In the genomic region with DNA sequence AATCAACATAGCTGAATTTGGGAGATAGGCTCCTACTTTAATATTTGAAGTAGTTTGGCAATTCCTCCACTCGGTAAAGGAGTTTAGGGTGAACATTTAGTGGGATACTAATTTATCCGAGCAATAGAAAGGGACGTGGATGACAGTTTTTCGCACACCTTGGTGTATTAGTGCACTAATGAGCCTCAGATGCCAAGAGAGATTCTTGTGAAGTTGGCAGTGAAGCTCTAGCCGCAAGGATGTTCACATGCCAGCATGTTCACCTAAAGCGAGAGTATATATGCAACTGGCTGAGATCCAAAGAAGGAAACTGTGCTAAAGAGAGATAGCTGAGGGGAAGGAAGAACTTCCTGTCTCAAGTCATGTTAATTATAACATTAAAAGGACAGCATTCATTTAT, we compare ENCODE assay signal across 10 cellular contexts. TPM values are rescaled to one million over a fixed set of nuclear protein-coding genes. Genes with fewer than 3 reads are reported as not detected.
DNase-seq lines count a peak whose midpoint lies in the region; ATAC-seq and TF ChIP-seq lines count a peak whose summit lies in the region.
"Had no signal": no experiment of that assay in that cellular context is flagged by ENCODE, and none has a peak within 500 bp of the region (broad histone marks: within the 10 kb centered on the region; RNA-seq: fewer than 3 reads in every experiment).

No MANE protein-coding gene starts in this region.

- H3K9me2 ChIP-seq in Loucy (replicated peaks; ENCODE audit: low read depth, low read length): no peaks in the 10 kb centered on the region

- peak overlapping the region; percentile 51 for H3K9ac ChIP-seq in Loucy (ENCODE audit: low read depth, low read length, poor library complexity, severe bottlenecking)

- peak overlapping the region; percentile 75 for H3K4me2 ChIP-seq in Loucy (ENCODE audit: low read depth, low read length, poor library complexity, severe bottlenecking)

- H3K4me3 Mint-ChIP-seq in CD8-positive, alpha-beta memory T cell: peak overlapping the region; percentile 1 to 77 (median 72)
- H3K4me3 Mint-ChIP-seq in naive B cell: peak overlapping the region in 7 of 8 donors; percentile 3 to 61 (median 52)
- H3K4me3 Mint-ChIP-seq: HFFc6 had no signal

- peak in 3 of 5 donors; percentile 55 to 71 (median 56) for DNase-seq in CD8-positive, alpha-beta memory T cell
- no peak for DNase-seq in activated naive CD4-positive, alpha-beta T cell treated with anti-CD3 and anti-CD28 coated beads, Interleukin-2, amount 50 U/mL, for 72 hours (ENCODE audit: low spot score in 2 of 2)
- DNase-seq in naive B cell (no peak), NCI-H146 treated with DMSO at 0.1 percent for 48 hours (lab: John Stamatoyannopoulos, UW; ENCODE audit: unreplicated experiment) (no peak), activated gamma-delta T cell (lab: John Stamatoyannopoulos, UW) (no peak), glomerular visceral epithelial cell (ENCODE audit: extremely low spot score) (no peak)
- DNase-seq: HFFc6, T-helper 9 cell had no signal

- CTCF ChIA-PET in CD8-positive, alpha-beta memory T cell (lab: Charles Lee): interaction anchor here (1.2 to 2.0 kb wide), 4 partner anchors 10 to 59 kb away, joined by 3 to 6 read pairs (median 6); partner anchors contain the start of gene TGFBR2

- peaks cover 18 to 57% (median 27%) of the 10 kb centered on the region in 3 donors for H3K36me3 Mint-ChIP-seq in CD8-positive, alpha-beta memory T cell
- peaks cover 42 to 60% of the 10 kb centered on the region in 2 donors for H3K36me3 Mint-ChIP-seq in activated naive CD4-positive, alpha-beta T cell treated with anti-CD3 and anti-CD28 coated beads, Interleukin-2, amount 50 U/mL, for 72 hours
- peaks cover 35 to 40% of the 10 kb centered on the region in 2 donors for H3K36me3 Mint-ChIP-seq in naive B cell

- H3K4me1 ChIP-seq in CD8-positive, alpha-beta memory T cell (ENCODE audit: insufficient read depth, low read length): peaks cover 97% of the 10 kb centered on the region
- H3K4me1 ChIP-seq in Loucy (ENCODE audit: insufficient read depth, low read length, poor library complexity, severe bottlenecking): peaks cover 85% of the 10 kb centered on the region

- no peak for TF ChIP-seq CTCF in Loucy (conservative IDR thresholded peaks at IDR 0.05; ENCODE audit: low read length)

- H3K36me3 ChIP-seq in CD8-positive, alpha-beta memory T cell (ENCODE audit: insufficient read depth, low read length): peaks cover 8% of the 10 kb centered on the region
- H3K36me3 ChIP-seq in Loucy (ENCODE audit: insufficient read depth, low read length): peaks cover 36% of the 10 kb centered on the region; the same call in 1 of the 2 replicates

- H3K9me3 ChIP-seq in CD8-positive, alpha-beta memory T cell (ENCODE audit: low read length): no peaks in the 10 kb centered on the region
- H3K9me3 ChIP-seq in Loucy (ENCODE audit: insufficient read depth, low read depth, low read length): no peaks in the 10 kb centered on the region

- H3K27ac ChIP-seq in CD8-positive, alpha-beta memory T cell (ENCODE audit: low read depth, low read length): no peak overlapping the region

- H3K4me1 Mint-ChIP-seq in CD8-positive, alpha-beta memory T cell: peaks cover 86 to 99% (median 97%) of the 10 kb centered on the region in 3 donors
- peaks cover 60 to 90% (median 78%) of the 10 kb centered on the region in 3 donors for H3K4me1 Mint-ChIP-seq in naive B cell

- ATAC-seq in activated naive CD4-positive, alpha-beta T cell treated with anti-CD3 and anti-CD28 coated beads, Interleukin-2, amount 50 U/mL, for 72 hours: peak; percentile 10 to 35
- peak; percentile 27 to 32 for ATAC-seq in naive B cell (ENCODE audit: low read depth in 2 of 2)
- no peak for ATAC-seq in HG02970 (IDR thresholded peaks at IDR 0.05; ENCODE audit: low FRiP score, unreplicated experiment)

- H3K27ac Mint-ChIP-seq in CD8-positive, alpha-beta memory T cell: peak overlapping the region; percentile 59 to 92 (median 82)
- H3K27ac Mint-ChIP-seq in activated naive CD4-positive, alpha-beta T cell treated with anti-CD3 and anti-CD28 coated beads, Interleukin-2, amount 50 U/mL, for 72 hours: peak overlapping the region; percentile 75 to 93
- peak overlapping the region; percentile 60 to 92 (median 88) for H3K27ac Mint-ChIP-seq in naive B cell
- H3K27ac Mint-ChIP-seq: HFFc6 had no signal

- H2AFZ ChIP-seq in Loucy (ENCODE audit: low read length): no peak overlapping the region

- H3K9me3 Mint-ChIP-seq in CD8-positive, alpha-beta memory T cell: no peaks in the 10 kb centered on the region
- H3K9me3 Mint-ChIP-seq in activated naive CD4-positive, alpha-beta T cell treated with anti-CD3 and anti-CD28 coated beads, Interleukin-2, amount 50 U/mL, for 72 hours: peaks cover 4% of the 10 kb centered on the region in 2 donors
- H3K9me3 Mint-ChIP-seq in naive B cell: peaks cover 0 to 15% (median 8%) of the 10 kb centered on the region in 7 donors
- H3K9me3 Mint-ChIP-seq: HFFc6 had no signal

- H3K79me2 ChIP-seq in Loucy (ENCODE audit: insufficient read depth, low read length): peaks cover 66% of the 10 kb centered on the region

- H3K4me3 ChIP-seq in CD8-positive, alpha-beta memory T cell (ENCODE audit: low read length): peak overlapping the region; percentile 26
- H3K4me3 ChIP-seq in Loucy (ENCODE audit: low read length, poor library complexity, severe bottlenecking): peak overlapping the region; percentile 53

- H3K27me3 Mint-ChIP-seq in CD8-positive, alpha-beta memory T cell: no peaks in the 10 kb centered on the region
- no peaks in the 10 kb centered on the region for H3K27me3 Mint-ChIP-seq in naive B cell

- POLR2A ChIA-PET in CD8-positive, alpha-beta memory T cell (lab: Charles Lee): interaction anchor here (0.7 to 2.4 kb wide), 8 partner anchors 9 to 58 kb away, joined by 3 to 14 read pairs (median 4); no protein-coding TSS in a partner anchor

- peaks cover 30% of the 10 kb centered on the region for H3F3A ChIP-seq in Loucy (ENCODE audit: low read depth)

- no peaks in the 10 kb centered on the region for H4K20me1 ChIP-seq in Loucy (ENCODE audit: insufficient read depth, low read length, poor library complexity, severe bottlenecking)

- no peaks in the 10 kb centered on the region for H3K27me3 ChIP-seq in CD8-positive, alpha-beta memory T cell (ENCODE audit: insufficient read depth, low read length, poor library complexity, severe bottlenecking)
- H3K27me3 ChIP-seq in Loucy (ENCODE audit: insufficient read depth, low read length, poor library complexity, severe bottlenecking): no peaks in the 10 kb centered on the region

RNA-seq across cellular contexts. Expression of gene TGFBR2, which starts 58.5 kb away (rescaled TPM):
- total RNA-seq in CD8-positive, alpha-beta memory T cell: 10 to 100 TPM; 55.3 to 56.3 TPM
- 108 TPM for polyA plus RNA-seq in CD8-positive, alpha-beta memory T cell
- 10 to 100 TPM; 45.0 to 74.1 TPM for total RNA-seq in activated naive CD4-positive, alpha-beta T cell treated with anti-CD3 and anti-CD28 coated beads, Interleukin-2, amount 50 U/mL, for 72 hours
- 100 to 1,000 TPM in 5 of 6 donors, 10 to 100 TPM in 1; 99.4 to 169 (median 116) TPM for polyA plus RNA-seq in naive B cell (ENCODE audit: low read depth in 6 of 6)

Comparison
In these comparisons a context has a peak if more than half of its experiments do, and no peak if none do; other contexts are left out.
1. DNase-seq: peak in CD8-positive, alpha-beta memory T cell (3 of 5); none in activated naive CD4-positive, alpha-beta T cell treated with anti-CD3 and anti-CD28 coated beads, Interleukin-2, amount 50 U/mL, for 72 hours (0 of 2), naive B cell (single experiment), NCI-H146 treated with DMSO at 0.1 percent for 48 hours (single experiment), activated gamma-delta T cell (single experiment) and glomerular visceral epithelial cell (single experiment).
2. Peak in every context shown above with its lines, with median percentiles within 50 percentile points of each other: H3K27ac Mint-ChIP-seq.